ENCODE assay signal across 17 cellular contexts in genomic region chr2:158056875-158057274, GRCh38. TPM values are rescaled to one million over a fixed set of nuclear protein-coding genes. Genes with fewer than 3 reads are reported as not detected.
DNase-seq lines count a peak whose midpoint lies in the region; ATAC-seq and TF ChIP-seq lines count a peak whose summit lies in the region.
"Had no signal": no experiment of that assay in that cellular context is flagged by ENCODE, and none has a peak within 500 bp of the region (broad histone marks: within the 10 kb centered on the region; RNA-seq: fewer than 3 reads in every experiment).

No MANE protein-coding gene starts in this region.

- no peaks in the 10 kb centered on the region for H3K36me3 ChIP-seq in right lobe of liver
- H3K36me3 ChIP-seq in Peyer's patch = no peaks in the 10 kb centered on the region
- H3K36me3 ChIP-seq: BLaER1 treated with 17β-estradiol and CSF1 and Interleukin-3, amounts not matched to agents 10 nM and 100 nM had no signal

- intact Hi-C loops in right lobe of liver (cut with DNase I) = no loop called here

- H3K27me3 ChIP-seq in right lobe of liver (no peaks in the 10 kb centered on the region), Peyer's patch (no peaks in the 10 kb centered on the region)
- H3K27me3 ChIP-seq: BLaER1 treated with 17β-estradiol and CSF1 and Interleukin-3, amounts not matched to agents 10 nM and 100 nM had no signal

- TF ChIP-seq CTCF in right lobe of liver (IDR thresholded peaks at IDR 0.05) (no peak), Peyer's patch (IDR thresholded peaks at IDR 0.05) (no peak)

- TF ChIP-seq POLR2A in right lobe of liver (IDR thresholded peaks at IDR 0.05) = no peak
- no peak for TF ChIP-seq POLR2A in Peyer's patch (IDR thresholded peaks at IDR 0.05)

- ATAC-seq in right lobe of liver (peak; percentile 87 to 91 (median 88)), GM21367 (IDR thresholded peaks at IDR 0.05; ENCODE audit: unreplicated experiment) (no peak)
- ATAC-seq: CD8-positive, alpha-beta T cell; GM23338 had no signal

- 8% methylated on average over 2 of the region's 2 CpGs for WGBS in right lobe of liver (ENCODE audit: insufficient coverage, low coverage, low lambda C conversion rate, missing lambda C conversion rate)

- no peak overlapping the region for H3K4me3 ChIP-seq in right lobe of liver
- H3K4me3 ChIP-seq in Peyer's patch = no peak overlapping the region
- H3K4me3 ChIP-seq: BLaER1 treated with 17β-estradiol and CSF1 and Interleukin-3, amounts not matched to agents 10 nM and 100 nM; GM23338 had no signal

- H3K27ac ChIP-seq in right lobe of liver = peak overlapping the region in 2 of 3 donors; percentile 32 to 41
- no peak overlapping the region for H3K27ac ChIP-seq in Peyer's patch
- H3K27ac ChIP-seq: 22Rv1; BLaER1 treated with 17β-estradiol and CSF1 and Interleukin-3, amounts not matched to agents 10 nM and 100 nM; HL-60 had no signal

- H3K9me3 ChIP-seq in right lobe of liver = no peaks in the 10 kb centered on the region
- no peaks in the 10 kb centered on the region for H3K9me3 ChIP-seq in Peyer's patch
- H3K9me3 ChIP-seq: BLaER1 treated with 17β-estradiol and CSF1 and Interleukin-3, amounts not matched to agents 10 nM and 100 nM had no signal

- H3K4me1 ChIP-seq in right lobe of liver = peaks cover 0 to 19% (median 5%) of the 10 kb centered on the region in 4 donors
- peaks cover 0 to 7% (median 0%) of the 10 kb centered on the region in 4 donors for H3K4me1 ChIP-seq in Peyer's patch

- DNase-seq in A172 (ENCODE audit: low spot score) (peak; percentile 18), NCI-H226 (peak; percentile 41), left kidney (ENCODE audit: low read depth, low spot score) (peak; percentile 31), right lobe of liver (no peak), DMS153 treated with DMSO at 0.1 percent for 48 hours (lab: John Stamatoyannopoulos, UW; ENCODE audit: unreplicated experiment) (no peak), Peyer's patch (no peak)
- DNase-seq: CD8-positive, alpha-beta T cell; COR-L47; DMS 273 treated with DMSO at 0.1 percent for 48 hours; HCEC 1CT had no signal

RNA-seq across cellular contexts. Expression of gene UPP2, which starts 44.8 kb away (rescaled TPM):
- total RNA-seq in A172 (2014; rRNA removed; shearing (Covaris generic)) = not detected in 2 replicates
- total RNA-seq in right lobe of liver (10 to 100 TPM in 2 of 6 experiments, 1 to 10 TPM in 2, under 1 TPM in 2; 0.53 to 36.4 (median 1.7) TPM), Peyer's patch (not detected)
- total RNA-seq: B cell; CD8-positive, alpha-beta T cell; GM23338; HT1080 had no signal

Comparison
In these comparisons a context has a peak if more than half of its experiments do, and no peak if none do; other contexts are left out.
1. DNase-seq: peak in A172 (single experiment), NCI-H226 (single experiment) and left kidney (single experiment); none in right lobe of liver (0 of 3), DMS153 treated with DMSO at 0.1 percent for 48 hours (single experiment) and Peyer's patch (0 of 3).
2. H3K27ac ChIP-seq: peak in right lobe of liver (2 of 3); none in Peyer's patch (0 of 4).